ENCODE assay signal across 12 cellular contexts in the genomic region with DNA sequence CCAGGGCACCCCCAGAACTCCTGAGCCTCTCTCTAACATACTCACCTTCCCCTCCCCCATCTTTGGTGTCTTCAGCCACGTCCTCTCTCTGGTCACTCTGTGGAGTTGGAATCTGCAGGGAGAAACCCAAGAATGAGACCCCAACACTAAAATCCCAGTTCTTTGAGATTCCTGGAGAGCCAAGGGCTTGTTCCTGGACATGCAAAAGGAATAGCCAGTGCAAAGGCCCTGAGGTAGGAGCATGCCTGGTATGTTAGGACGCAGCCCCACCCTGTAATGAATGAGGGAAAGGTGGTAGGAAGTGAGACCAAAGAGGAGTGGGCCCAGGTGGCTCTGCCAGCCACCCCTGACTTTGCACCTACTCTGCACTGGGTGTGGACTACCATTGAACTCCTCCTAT. TPM values are rescaled to one million over a fixed set of nuclear protein-coding genes. Genes with fewer than 3 reads are reported as not detected.
"Had no signal": no experiment of that assay in that cellular context is flagged by ENCODE, and none has a peak within 500 bp of the region (broad histone marks: within the 10 kb centered on the region; RNA-seq: fewer than 3 reads in every experiment).

No MANE protein-coding gene starts in this region.

- H3K27me3 Mint-ChIP-seq: activated CD8-positive, alpha-beta memory T cell treated with anti-CD3 and anti-CD28 coated beads, Interleukin-2, amount 10 ng/mL, durations not matched to agents 7 days and 5 days; activated T-cell treated with anti-CD3 and anti-CD28 coated beads, Interleukin-2, amount 50 U/mL, for 24 hours; central memory CD8-positive, alpha-beta T cell; effector memory CD8-positive, alpha-beta T cell had no signal

- H3K27ac ChIP-seq: hepatocyte, right atrium auricular region, skin epidermis had no signal

- H3K4me3 ChIP-seq: hepatocyte, right atrium auricular region, skin epidermis had no signal

- H3K27me3 ChIP-seq: hepatocyte, right atrium auricular region had no signal

- H3K9me3 Mint-ChIP-seq: activated T-cell treated with anti-CD3 and anti-CD28 coated beads, Interleukin-2, amount 50 U/mL, for 24 hours; central memory CD8-positive, alpha-beta T cell; effector memory CD8-positive, alpha-beta T cell had no signal

- H3K9me3 ChIP-seq: right atrium auricular region had no signal

- H3K4me3 Mint-ChIP-seq: activated CD8-positive, alpha-beta memory T cell treated with anti-CD3 and anti-CD28 coated beads, Interleukin-2, amount 10 ng/mL, durations not matched to agents 7 days and 5 days; activated T-cell treated with anti-CD3 and anti-CD28 coated beads, Interleukin-2, amount 50 U/mL, for 24 hours; central memory CD8-positive, alpha-beta T cell had no signal

- ATAC-seq: activated CD4-positive, CD25-positive, alpha-beta regulatory T cell treated with anti-CD3 and anti-CD28 coated beads, Interleukin-2, amount 50 U/mL, for 24 hours; activated CD8-positive, alpha-beta memory T cell treated with anti-CD3 and anti-CD28 coated beads, Interleukin-2, amount 10 ng/mL, durations not matched to agents 7 days and 5 days; effector memory CD8-positive, alpha-beta T cell; left ventricle myocardium superior had no signal

- DNase-seq: activated CD8-positive, alpha-beta memory T cell treated with anti-CD3 and anti-CD28 coated beads, Interleukin-2, amount 10 ng/mL, durations not matched to agents 7 days and 5 days; activated gamma-delta T cell; cortex of kidney; effector memory CD8-positive, alpha-beta T cell; left ventricle myocardium superior; mesendoderm had no signal

- H3K79me2 ChIP-seq: hepatocyte had no signal

- H3K4me2 ChIP-seq: hepatocyte had no signal

- H3K36me3 ChIP-seq: right atrium auricular region had no signal

- H2AFZ ChIP-seq: hepatocyte had no signal

RNA-seq across cellular contexts. Expression of a gene that starts 11.9 kb away (rescaled TPM):
- total RNA-seq: right atrium auricular region had no signal
